In genomic region chr11:133191931-133192330, GRCh38 we compare ENCODE assay signal across 36 cellular contexts.
"Had no signal": no experiment of that assay in that cellular context is flagged by ENCODE, and none has a peak within 500 bp of the region (broad histone marks: within the 10 kb centered on the region; RNA-seq: fewer than 3 reads in every experiment).

No MANE protein-coding gene starts in this region.

- H3K4me1 Mint-ChIP-seq: activated CD4-positive, alpha-beta T cell treated with anti-CD3 and anti-CD28 coated beads for 36 hours; activated CD4-positive, alpha-beta T cell treated with anti-CD3 and anti-CD28 coated beads, Interleukin-2, amount 10 ng/mL, durations not matched to agents 24 days and 14 days; activated CD8-positive, alpha-beta memory T cell treated with anti-CD3 and anti-CD28 coated beads, Interleukin-2, amount 10 ng/mL, durations not matched to agents 7 days and 5 days; activated naive CD4-positive, alpha-beta T cell treated with anti-CD3 and anti-CD28 coated beads, Interleukin-2, amount 50 U/mL, for 24 hours; activated naive CD8-positive, alpha-beta T cell treated with anti-CD3 and anti-CD28 coated beads for 36 hours; activated naive CD8-positive, alpha-beta T cell treated with anti-CD3 and anti-CD28 coated beads, Interleukin-2, amount 50 U/mL, for 24 hours; T-helper 17 cell had no signal

- H3K27ac Mint-ChIP-seq: activated CD4-positive, alpha-beta memory T cell treated with anti-CD3 and anti-CD28 coated beads for 36 hours; activated CD4-positive, alpha-beta T cell treated with anti-CD3 and anti-CD28 coated beads for 36 hours; activated CD4-positive, alpha-beta T cell treated with anti-CD3 and anti-CD28 coated beads, Interleukin-2, amount 10 ng/mL, durations not matched to agents 24 days and 14 days; activated CD8-positive, alpha-beta memory T cell treated with anti-CD3 and anti-CD28 coated beads, Interleukin-2, amount 10 ng/mL, durations not matched to agents 7 days and 5 days; activated CD8-positive, alpha-beta T cell treated with anti-CD3 and anti-CD28 coated beads, Interleukin-2, amount 10 ng/mL, durations not matched to agents 7 days and 5 days; activated naive CD4-positive, alpha-beta T cell treated with anti-CD3 and anti-CD28 coated beads for 36 hours; activated naive CD4-positive, alpha-beta T cell treated with anti-CD3 and anti-CD28 coated beads, Interleukin-2, amount 50 U/mL, for 24 hours; activated naive CD8-positive, alpha-beta T cell treated with anti-CD3 and anti-CD28 coated beads for 36 hours; activated naive CD8-positive, alpha-beta T cell treated with anti-CD3 and anti-CD28 coated beads, Interleukin-2, amount 50 U/mL, for 24 hours; activated T-helper 1 cell treated with anti-CD3 and anti-CD28 coated beads, Interleukin-12 subunit alpha, Interleukin-12 subunit beta, Interleukin-2, Interleukin-4 antibody, amounts not matched to agents 30 ng/mL and 10 ng/mL and 1 ng/mL, durations not matched to agents 14 hours and 24 hours and 36 hours; activated T-helper 2 cell treated with anti-CD3 and anti-CD28 coated beads, Interferon-gamma antibody, Interleukin-2, Interleukin-4, amounts not matched to agents 10 μg/mL and 5 μg/mL and 100 μg/mL, durations not matched to agents 14 hours and 24 hours and 36 hours; effector memory CD8-positive, alpha-beta T cell; T-helper 17 cell; T-helper 2 cell treated with Interferon-gamma antibody and Interleukin-4, amounts not matched to agents 5 μg/mL and 100 μg/mL, for 36 hours had no signal

- H3K27me3 ChIP-seq: body of pancreas, foreskin keratinocyte had no signal

- H3K4me1 ChIP-seq: adrenal gland, body of pancreas, esophagus muscularis mucosa, foreskin keratinocyte, gastroesophageal sphincter had no signal

- H3K9me3 ChIP-seq: adrenal gland, body of pancreas, esophagus muscularis mucosa, gastroesophageal sphincter had no signal

- ATAC-seq: activated CD4-positive, alpha-beta T cell treated with anti-CD3 and anti-CD28 coated beads for 36 hours; activated CD8-positive, alpha-beta memory T cell treated with anti-CD3 and anti-CD28 coated beads, Interleukin-2, amount 10 ng/mL, durations not matched to agents 7 days and 5 days; activated CD8-positive, alpha-beta T cell treated with anti-CD3 and anti-CD28 coated beads, Interleukin-2, amount 10 ng/mL, durations not matched to agents 7 days and 5 days; activated naive CD8-positive, alpha-beta T cell treated with anti-CD3 and anti-CD28 coated beads, Interleukin-2, amount 50 U/mL, for 24 hours; body of pancreas; effector memory CD8-positive, alpha-beta T cell; foreskin keratinocyte; gastroesophageal sphincter; T-helper 17 cell had no signal

- H3K36me3 Mint-ChIP-seq: activated CD4-positive, alpha-beta memory T cell treated with anti-CD3 and anti-CD28 coated beads for 36 hours; activated CD8-positive, alpha-beta memory T cell treated with anti-CD3 and anti-CD28 coated beads, Interleukin-2, amount 10 ng/mL, durations not matched to agents 7 days and 5 days; activated naive CD4-positive, alpha-beta T cell treated with anti-CD3 and anti-CD28 coated beads, Interleukin-2, amount 50 U/mL, for 24 hours; activated naive CD8-positive, alpha-beta T cell treated with anti-CD3 and anti-CD28 coated beads for 36 hours had no signal

- H3K36me3 ChIP-seq: adrenal gland, esophagus muscularis mucosa, gastroesophageal sphincter, WERI-Rb-1 had no signal

- H3K27me3 Mint-ChIP-seq: activated CD4-positive, alpha-beta T cell treated with anti-CD3 and anti-CD28 coated beads, Interleukin-2, amount 10 ng/mL, durations not matched to agents 24 days and 14 days; activated CD8-positive, alpha-beta memory T cell treated with anti-CD3 and anti-CD28 coated beads, Interleukin-2, amount 10 ng/mL, durations not matched to agents 7 days and 5 days; activated naive CD4-positive, alpha-beta T cell treated with anti-CD3 and anti-CD28 coated beads, Interleukin-2, amount 50 U/mL, for 24 hours had no signal

- H3K4me3 ChIP-seq: adrenal gland, body of pancreas, esophagus muscularis mucosa, gastroesophageal sphincter had no signal

- H3K4me3 Mint-ChIP-seq: activated CD4-positive, alpha-beta memory T cell treated with anti-CD3 and anti-CD28 coated beads for 36 hours; activated CD4-positive, alpha-beta T cell treated with anti-CD3 and anti-CD28 coated beads for 36 hours; activated CD4-positive, alpha-beta T cell treated with anti-CD3 and anti-CD28 coated beads, Interleukin-2, amount 10 ng/mL, durations not matched to agents 24 days and 14 days; activated CD8-positive, alpha-beta memory T cell treated with anti-CD3 and anti-CD28 coated beads, Interleukin-2, amount 10 ng/mL, durations not matched to agents 7 days and 5 days; activated CD8-positive, alpha-beta T cell treated with anti-CD3 and anti-CD28 coated beads, Interleukin-2, amount 10 ng/mL, durations not matched to agents 7 days and 5 days; activated naive CD4-positive, alpha-beta T cell treated with anti-CD3 and anti-CD28 coated beads for 36 hours; activated naive CD4-positive, alpha-beta T cell treated with anti-CD3 and anti-CD28 coated beads, Interleukin-2, amount 50 U/mL, for 24 hours; activated naive CD8-positive, alpha-beta T cell treated with anti-CD3 and anti-CD28 coated beads for 36 hours; activated naive CD8-positive, alpha-beta T cell treated with anti-CD3 and anti-CD28 coated beads, Interleukin-2, amount 50 U/mL, for 24 hours; activated T-helper 1 cell treated with anti-CD3 and anti-CD28 coated beads, Interleukin-12 subunit alpha, Interleukin-12 subunit beta, Interleukin-2, Interleukin-4 antibody, amounts not matched to agents 30 ng/mL and 10 ng/mL and 1 ng/mL, durations not matched to agents 14 hours and 24 hours and 36 hours; effector memory CD8-positive, alpha-beta T cell; T-helper 17 cell; T-helper 2 cell treated with Interferon-gamma antibody and Interleukin-4, amounts not matched to agents 5 μg/mL and 100 μg/mL, for 36 hours had no signal

- H3K27ac ChIP-seq: adrenal gland, body of pancreas, esophagus muscularis mucosa, foreskin keratinocyte, gastroesophageal sphincter, WERI-Rb-1 had no signal

- DNase-seq: activated CD4-positive, alpha-beta memory T cell treated with anti-CD3 and anti-CD28 coated beads for 36 hours; activated CD4-positive, alpha-beta T cell treated with anti-CD3 and anti-CD28 coated beads for 36 hours; activated CD4-positive, alpha-beta T cell treated with anti-CD3 and anti-CD28 coated beads, Interleukin-2, amount 10 ng/mL, durations not matched to agents 24 days and 14 days; activated CD4-positive, CD25-positive, alpha-beta regulatory T cell; activated CD4-positive, CD25-positive, alpha-beta regulatory T cell treated with anti-CD3 and anti-CD28 coated beads, Interleukin-2, amount 50 U/mL, for 72 hours; activated CD8-positive, alpha-beta memory T cell treated with anti-CD3 and anti-CD28 coated beads, Interleukin-2, amount 10 ng/mL, durations not matched to agents 7 days and 5 days; activated CD8-positive, alpha-beta memory T cell treated with anti-CD3 and anti-CD28 coated beads, Interleukin-2, amount 50 U/mL, for 4 hours; activated CD8-positive, alpha-beta T cell treated with anti-CD3 and anti-CD28 coated beads, Interleukin-2, amount 10 ng/mL, durations not matched to agents 7 days and 5 days; activated effector memory CD4-positive, alpha-beta T cell treated with anti-CD3 and anti-CD28 coated beads, Interleukin-2, amount 50 U/mL, for 16 hours; activated naive CD4-positive, alpha-beta T cell treated with anti-CD3 and anti-CD28 coated beads for 36 hours; activated naive CD8-positive, alpha-beta T cell treated with anti-CD3 and anti-CD28 coated beads for 36 hours; activated naive CD8-positive, alpha-beta T cell treated with anti-CD3 and anti-CD28 coated beads, Interleukin-2, amount 50 U/mL, for 24 hours; activated T-cell treated with anti-CD3 and anti-CD28 coated beads, Interleukin-2, amount 50 U/mL, for 1 hour; activated T-cell treated with anti-CD3 and anti-CD28 coated beads, Interleukin-2, amount 50 U/mL, for 48 hours; adrenal gland; amygdala; aorta; body of pancreas; caudate nucleus; cortex of kidney; dermis blood vessel endothelial cell; effector CD4-positive, alpha-beta T cell; effector memory CD8-positive, alpha-beta T cell; erythroblast; foreskin keratinocyte; glutamatergic neuron; T-helper 1 cell; T-helper 17 cell; T1000; WERI-Rb-1 had no signal

- H3K9me3 Mint-ChIP-seq: activated CD4-positive, alpha-beta memory T cell treated with anti-CD3 and anti-CD28 coated beads for 36 hours; activated CD4-positive, alpha-beta T cell treated with anti-CD3 and anti-CD28 coated beads, Interleukin-2, amount 10 ng/mL, durations not matched to agents 24 days and 14 days; activated naive CD4-positive, alpha-beta T cell treated with anti-CD3 and anti-CD28 coated beads, Interleukin-2, amount 50 U/mL, for 24 hours; activated naive CD8-positive, alpha-beta T cell treated with anti-CD3 and anti-CD28 coated beads for 36 hours; activated naive CD8-positive, alpha-beta T cell treated with anti-CD3 and anti-CD28 coated beads, Interleukin-2, amount 50 U/mL, for 24 hours; activated T-helper 1 cell treated with anti-CD3 and anti-CD28 coated beads, Interleukin-12 subunit alpha, Interleukin-12 subunit beta, Interleukin-2, Interleukin-4 antibody, amounts not matched to agents 30 ng/mL and 10 ng/mL and 1 ng/mL, durations not matched to agents 14 hours and 24 hours and 36 hours; activated T-helper 2 cell treated with anti-CD3 and anti-CD28 coated beads, Interferon-gamma antibody, Interleukin-2, Interleukin-4, amounts not matched to agents 10 μg/mL and 5 μg/mL and 100 μg/mL, durations not matched to agents 14 hours and 24 hours and 36 hours; T-helper 2 cell treated with Interferon-gamma antibody and Interleukin-4, amounts not matched to agents 5 μg/mL and 100 μg/mL, for 36 hours had no signal
